Comparison of ENCODE assay signal across 2 cellular contexts in the genomic region with DNA sequence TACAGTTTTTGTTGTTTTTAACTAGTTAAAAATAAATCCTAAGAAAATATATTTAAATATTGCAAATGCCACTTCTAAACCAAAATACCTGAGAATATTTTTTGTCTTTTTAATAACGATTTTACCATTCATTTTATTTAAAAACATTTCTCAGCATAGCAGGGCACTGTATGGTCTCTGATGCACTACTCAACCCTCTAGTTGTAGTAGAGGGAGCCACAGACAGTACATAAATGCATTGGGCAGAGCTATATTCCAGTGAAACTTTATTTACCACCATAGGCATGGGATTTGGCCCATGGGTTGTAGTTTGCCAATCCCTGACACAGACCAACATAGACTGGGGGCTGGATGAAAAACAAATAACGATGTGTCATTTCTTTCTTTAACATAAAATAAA.
TF ChIP-seq lines count a peak whose summit lies in the region.

No MANE protein-coding gene starts in this region.

TF ChIP-seq in GM12891, 5 proteins besides CTCF, POLR2A, EP300 and RAD21:
- TF ChIP-seq POU2F2 (IDR thresholded peaks at IDR 0.05; ENCODE audit: low read depth, low read length) (no peak), SPI1 (IDR thresholded peaks at IDR 0.05; ENCODE audit: low read depth, low read length) (no peak)

TF ChIP-seq in GM12878, 131 proteins besides CTCF, POLR2A, EP300 and RAD21:
- TF ChIP-seq, protein P1, sequence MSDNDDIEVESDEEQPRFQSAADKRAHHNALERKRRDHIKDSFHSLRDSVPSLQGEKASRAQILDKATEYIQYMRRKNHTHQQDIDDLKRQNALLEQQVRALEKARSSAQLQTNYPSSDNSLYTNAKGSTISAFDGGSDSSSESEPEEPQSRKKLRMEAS (IDR thresholded peaks at IDR 0.05; ENCODE audit: low read depth, low read length) = no peak
- TF ChIP-seq ETV6 (conservative IDR thresholded peaks at IDR 0.05 in 1 of 2, IDR thresholded peaks at IDR 0.05 in 1 of 2; ENCODE audit: borderline replicate concordance in 1 of 2, low read depth in 1 of 2) = 0 out of 4 replicates have a peak, but pooled peaks of 1 of the 2 experiments have one; percentile 1
